8 cellular contexts compared by ENCODE assay signal in the genomic region with DNA sequence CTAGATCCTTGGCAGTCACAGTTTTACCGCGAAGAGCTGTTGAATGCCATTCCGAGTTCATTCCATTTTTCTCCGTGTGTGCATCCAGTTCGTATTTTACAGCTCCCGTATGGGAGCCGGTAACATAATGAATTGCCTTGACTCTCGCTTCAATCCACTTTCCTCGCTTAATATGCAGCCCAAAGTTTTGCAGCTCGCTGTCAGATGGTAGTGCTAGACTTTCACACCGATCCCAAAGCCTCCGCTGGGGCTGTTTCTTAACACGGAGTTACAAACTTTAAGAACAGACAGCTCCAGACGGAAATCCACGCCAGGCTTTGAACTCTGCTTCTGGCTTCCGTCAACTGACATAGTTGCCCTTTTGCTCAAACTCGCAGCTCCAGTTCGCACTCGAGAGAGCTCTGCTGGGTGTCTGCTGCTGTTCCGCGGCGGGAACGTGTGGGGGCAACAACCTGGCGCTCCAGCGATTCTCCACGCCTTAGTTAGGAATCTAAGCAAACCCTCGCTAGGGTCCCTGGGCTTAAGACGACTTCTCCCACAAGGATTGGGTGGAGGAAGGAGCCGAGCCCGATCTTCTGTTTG. TPM values are rescaled to one million over a fixed set of nuclear protein-coding genes. Genes with fewer than 3 reads are reported as not detected.
DNase-seq lines count a peak whose midpoint lies in the region; ATAC-seq and TF ChIP-seq lines count a peak whose summit lies in the region.

No MANE protein-coding gene starts in this region.

- intact Hi-C loops in activated CD4-positive, alpha-beta T cell treated with anti-CD3 and anti-CD28 coated beads for 36 hours (cut with DNase I, micrococcal nuclease) = loop anchor here (1.0 to 10.0 kb wide), 7 partner anchors 16 to 1948 kb away; a partner anchor contains a TSS

- DNase-seq in Daoy (ENCODE audit: low read depth) (peak; percentile 92), NCI-H460 (ENCODE audit: extremely low read depth, low read depth) (peak; percentile 88), kidney epithelial cell (ENCODE audit: low read depth) (peak; percentile 65)
- peak; percentile 88 for DNase-seq in activated CD4-positive, alpha-beta T cell treated with anti-CD3 and anti-CD28 coated beads for 36 hours
- peak; percentile 54 to 56 for DNase-seq in stimulated activated CD4-positive, alpha-beta T cell treated with anti-CD3 and anti-CD28 coated beads, Interleukin-15, amount 100 ng/mL, for 1 hour (ENCODE audit: low read depth in 1 of 2, low spot score in 1 of 2)

- POLR2A ChIA-PET in activated CD4-positive, alpha-beta T cell treated with anti-CD3 and anti-CD28 coated beads for 36 hours (lab: Charles Lee) = interaction anchor here (0.5 to 5.2 kb wide), 19 partner anchors 10 to 208 kb away, joined by 3 to 73 read pairs (median 6); a partner anchor contains a TSS

- peak overlapping the region; percentile 89 for H3K27ac ChIP-seq in cingulate gyrus (ENCODE audit: low read depth, low read length)

- H3K36me3 Mint-ChIP-seq in activated CD4-positive, alpha-beta T cell treated with anti-CD3 and anti-CD28 coated beads for 36 hours (ENCODE audit: low read depth) = no peaks in the 10 kb centered on the region

- CTCF ChIA-PET in activated CD4-positive, alpha-beta T cell treated with anti-CD3 and anti-CD28 coated beads for 36 hours (lab: Charles Lee) = interaction anchor here (0.7 to 5.3 kb wide), 26 partner anchors 9 to 222 kb away, joined by 3 to 64 read pairs (median 5); a partner anchor contains a TSS

- no peaks in the 10 kb centered on the region for H3K27me3 Mint-ChIP-seq in activated CD4-positive, alpha-beta T cell treated with anti-CD3 and anti-CD28 coated beads for 36 hours

- no peaks in the 10 kb centered on the region for H3K27me3 ChIP-seq in kidney epithelial cell (ENCODE audit: control insufficient read depth, insufficient read depth, low read length)

- peak overlapping the region; percentile 81 for H3K4me3 Mint-ChIP-seq in activated CD4-positive, alpha-beta T cell treated with anti-CD3 and anti-CD28 coated beads for 36 hours

- H3K36me3 ChIP-seq in kidney epithelial cell (ENCODE audit: control insufficient read depth, insufficient read depth, low read length) = no peaks in the 10 kb centered on the region

- H3K4me1 Mint-ChIP-seq in activated CD4-positive, alpha-beta T cell treated with anti-CD3 and anti-CD28 coated beads for 36 hours = peaks cover 30% of the 10 kb centered on the region

- peak overlapping the region; percentile 51 for H3K4me3 ChIP-seq in kidney epithelial cell (ENCODE audit: low read depth, low read length)

- TF ChIP-seq CTCF in kidney epithelial cell (IDR thresholded peaks at IDR 0.05; ENCODE audit: insufficient read depth, low read length, poor library complexity, severe bottlenecking) = peak; percentile 14

- ATAC-seq in HG02798 (IDR thresholded peaks at IDR 0.05; ENCODE audit: poor library complexity, unreplicated experiment) (peak; percentile 26), GM18867 (IDR thresholded peaks at IDR 0.05; ENCODE audit: unreplicated experiment) (no peak)
- ATAC-seq in activated CD4-positive, alpha-beta T cell treated with anti-CD3 and anti-CD28 coated beads for 36 hours = peak; percentile 48

- peak overlapping the region; percentile 91 for H3K27ac Mint-ChIP-seq in activated CD4-positive, alpha-beta T cell treated with anti-CD3 and anti-CD28 coated beads for 36 hours

- no peaks in the 10 kb centered on the region for H3K9me3 Mint-ChIP-seq in activated CD4-positive, alpha-beta T cell treated with anti-CD3 and anti-CD28 coated beads for 36 hours (ENCODE audit: low read depth)

RNA-seq across cellular contexts. Expression of a gene that starts 3.5 kb away (rescaled TPM):
- 12.4 and 12.6 TPM in 2 replicates for total RNA-seq in Daoy (2014; rRNA removed; shearing (Covaris generic))
- total RNA-seq in NCI-H460 (2014; rRNA removed; shearing (Covaris generic)) = 16.5 and 17.6 TPM in 2 replicates
- 12.9 and 19.3 TPM in 2 replicates for polyA plus RNA-seq in NCI-H460 (2014; cell fraction: nucleus; rRNA removed)
- 100 to 1,000 TPM in 1 of 2 experiments, 10 to 100 TPM in 1; 73.1 to 112 TPM for total RNA-seq in activated CD4-positive, alpha-beta T cell treated with anti-CD3 and anti-CD28 coated beads for 36 hours
- total RNA-seq in kidney epithelial cell = 43.7 and 63.1 TPM in 2 replicates
